Comparison of ENCODE assay signal across 14 cellular contexts in the genomic region with DNA sequence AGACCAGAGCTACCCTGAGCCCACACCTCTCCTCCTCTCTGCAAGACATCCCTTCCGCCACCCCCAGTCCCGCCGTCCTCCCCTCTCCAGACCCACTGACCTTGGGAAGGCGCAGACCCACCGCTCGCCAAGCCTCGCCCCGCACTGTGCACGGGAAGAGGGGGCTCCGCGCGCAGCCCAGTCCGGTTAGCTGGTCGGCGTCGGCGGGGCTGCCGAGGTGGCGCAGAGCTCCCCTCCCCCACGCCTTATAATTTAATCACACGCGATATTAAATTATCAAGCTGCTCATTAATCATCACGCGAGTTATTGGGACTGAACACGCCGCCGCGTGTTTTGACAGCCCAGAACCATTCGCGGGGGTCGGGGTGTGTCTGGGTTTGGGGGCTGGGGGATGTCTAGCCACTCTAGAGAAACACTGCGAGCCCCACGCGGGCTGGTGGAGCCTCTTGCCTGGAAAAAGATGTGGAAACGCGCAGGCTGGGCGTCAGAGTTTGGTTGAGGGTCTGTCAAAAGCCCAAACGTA. TPM values are rescaled to one million over a fixed set of nuclear protein-coding genes. Genes with fewer than 3 reads are reported as not detected.
A peak's percentile ranks its signal among the peaks of the same experiment; 100 is the strongest.
DNase-seq lines count a peak whose midpoint lies in the region; ATAC-seq and TF ChIP-seq lines count a peak whose summit lies in the region.
"Had no signal": no experiment of that assay in that cellular context is flagged by ENCODE, and none has a peak within 500 bp of the region (broad histone marks: within the 10 kb centered on the region; RNA-seq: fewer than 3 reads in every experiment).

A gene (minus strand): TSS at position 188 of the 524 bp plus-strand sequence.

- no peak within 1 kb of the TSS for H3K27ac ChIP-seq in GM23338 (ENCODE audit: low read depth)
- H3K27ac ChIP-seq in ectodermal cell (ENCODE audit: insufficient read depth, low read depth, low read length, poor library complexity, severe bottlenecking) = no peak within 1 kb of the TSS
- H3K27ac ChIP-seq: body of pancreas, SJCRH30 had no signal

- peak within 1 kb of the TSS; percentile 77 for H3K4me3 Mint-ChIP-seq in GM23338

- peaks cover 73% of the 10 kb centered on the region for H3K27me3 Mint-ChIP-seq in GM23338 (ENCODE audit: insufficient read depth, low read depth, poor library complexity)

- H3K4me3 ChIP-seq in BE2C (ENCODE audit: low read depth, low read length) (peak within 1 kb of the TSS; percentile 80), GM23338 (peak within 1 kb of the TSS; percentile 67), ectodermal cell (ENCODE audit: insufficient read depth, low read depth, low read length) (peak within 1 kb of the TSS; percentile 1), neuron (ENCODE audit: low read length) (no peak within 1 kb of the TSS)
- H3K4me3 ChIP-seq: body of pancreas, SJCRH30 had no signal

- WGBS in ectodermal cell, 2 experiments = 3% methylated on average over 38 of the region's 38 CpGs

- H3K27ac Mint-ChIP-seq in GM23338 = no peak within 1 kb of the TSS

- no peaks in the 10 kb centered on the region for H3K4me1 ChIP-seq in BE2C
- peaks cover 39% of the 10 kb centered on the region for H3K4me1 ChIP-seq in GM23338 (ENCODE audit: insufficient read depth)
- H3K4me1 ChIP-seq in ectodermal cell (ENCODE audit: control insufficient read depth, insufficient read depth, low read length) = peaks cover 21% of the 10 kb centered on the region
- H3K4me1 ChIP-seq in neuron (ENCODE audit: insufficient read depth, low read length) = peaks cover 16% of the 10 kb centered on the region
- H3K4me1 ChIP-seq: SJCRH30 had no signal

- no peaks in the 10 kb centered on the region for H4K20me1 ChIP-seq in GM23338 (replicated peaks; ENCODE audit: insufficient read depth)

- H3K9me3 ChIP-seq in BE2C (no peaks in the 10 kb centered on the region), ectodermal cell (ENCODE audit: control insufficient read depth, low read length) (no peaks in the 10 kb centered on the region), neuron (ENCODE audit: low read length) (no peaks in the 10 kb centered on the region)
- H3K9me3 ChIP-seq: body of pancreas, SJCRH30 had no signal

- TF ChIP-seq CTCF in BE2C (IDR thresholded peaks at IDR 0.05; ENCODE audit: low read depth, low read length) (no peak), GM23338 (conservative IDR thresholded peaks at IDR 0.05; ENCODE audit: low read depth in 2 of 2) (no peak)

- DNase-seq in BE2C (peak; percentile 39), GM23338 (ENCODE audit: low spot score) (peak; percentile 43), NCI-H2107 treated with DMSO at 0.1 percent for 48 hours (lab: John Stamatoyannopoulos, UW; ENCODE audit: unreplicated experiment) (no peak), HUDEP-2 (lab: John Stamatoyannopoulos, UW; ENCODE audit: unreplicated experiment in 76 of 76) (no peak), cerebellum (ENCODE audit: low spot score) (no peak)
- DNase-seq in activated effector memory CD4-positive, alpha-beta T cell treated with Interleukin-2 at 50 U/mL for 16 hours = no peak
- DNase-seq: activated T-cell treated with anti-CD3 and anti-CD28 coated beads, Interleukin-2, amount 50 U/mL, for 1 hour; body of pancreas; erythroblast; SJCRH30 had no signal

- H3K9me3 Mint-ChIP-seq in GM23338 = no peaks in the 10 kb centered on the region

- no peaks in the 10 kb centered on the region; the same call in 1 of the 2 replicates for H3K79me2 ChIP-seq in GM23338 (replicated peaks; ENCODE audit: insufficient read depth)

- H3K27me3 ChIP-seq in BE2C (peaks cover 17% of the 10 kb centered on the region), GM23338 (ENCODE audit: insufficient read depth) (peaks cover 80% of the 10 kb centered on the region), ectodermal cell (ENCODE audit: control insufficient read depth, insufficient read depth, low read length, poor library complexity, severe bottlenecking) (peaks cover 100% of the 10 kb centered on the region), neuron (ENCODE audit: insufficient read depth, low read length) (peaks cover 84% of the 10 kb centered on the region)
- H3K27me3 ChIP-seq: SJCRH30 had no signal

- peaks cover 30% of the 10 kb centered on the region for H3K4me1 Mint-ChIP-seq in GM23338

- H3K9me2 ChIP-seq in GM23338 (ENCODE audit: insufficient read depth) = no peaks in the 10 kb centered on the region

- ATAC-seq in GM23338 = peak; percentile 11
- ATAC-seq: body of pancreas had no signal

- no peaks in the 10 kb centered on the region; the same call in 2 of the 3 replicates for H3K36me3 Mint-ChIP-seq in GM23338 (ENCODE audit: low read depth)

- peak within 1 kb of the TSS; percentile 92 for H2AFZ ChIP-seq in GM23338
- peak within 1 kb of the TSS; percentile 48 for H2AFZ ChIP-seq in neuron (ENCODE audit: low read depth, low read length)

- peaks cover 10% of the 10 kb centered on the region for H3F3A ChIP-seq in GM23338 (replicated peaks; ENCODE audit: low read depth)

- H3K36me3 ChIP-seq in BE2C = no peaks in the 10 kb centered on the region
- no peaks in the 10 kb centered on the region for H3K36me3 ChIP-seq in GM23338 (ENCODE audit: insufficient read depth)
- H3K36me3 ChIP-seq in ectodermal cell (ENCODE audit: control insufficient read depth, insufficient read depth, low read length) = no peaks in the 10 kb centered on the region
- H3K36me3 ChIP-seq in neuron (ENCODE audit: insufficient read depth, low read length) = no peaks in the 10 kb centered on the region
- H3K36me3 ChIP-seq: SJCRH30 had no signal

- H3K4me2 ChIP-seq in GM23338 = peak within 1 kb of the TSS; percentile 90

TF ChIP-seq in GM23338, 12 proteins besides CTCF, POLR2A, EP300 and RAD21 (continues in another document):
- TF ChIP-seq, protein P1, sequence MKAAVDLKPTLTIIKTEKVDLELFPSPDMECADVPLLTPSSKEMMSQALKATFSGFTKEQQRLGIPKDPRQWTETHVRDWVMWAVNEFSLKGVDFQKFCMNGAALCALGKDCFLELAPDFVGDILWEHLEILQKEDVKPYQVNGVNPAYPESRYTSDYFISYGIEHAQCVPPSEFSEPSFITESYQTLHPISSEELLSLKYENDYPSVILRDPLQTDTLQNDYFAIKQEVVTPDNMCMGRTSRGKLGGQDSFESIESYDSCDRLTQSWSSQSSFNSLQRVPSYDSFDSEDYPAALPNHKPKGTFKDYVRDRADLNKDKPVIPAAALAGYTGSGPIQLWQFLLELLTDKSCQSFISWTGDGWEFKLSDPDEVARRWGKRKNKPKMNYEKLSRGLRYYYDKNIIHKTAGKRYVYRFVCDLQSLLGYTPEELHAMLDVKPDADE (IDR thresholded peaks at IDR 0.05) = no peak
- TF ChIP-seq NANOG (IDR thresholded peaks at IDR 0.05; ENCODE audit: borderline replicate concordance) = no peak
- TF ChIP-seq EZH2 (IDR thresholded peaks at IDR 0.05; ENCODE audit: low read depth, unreplicated experiment) = no peak
- no peak for TF ChIP-seq EZH2phosphoT487 (IDR thresholded peaks at IDR 0.05; ENCODE audit: unreplicated experiment)
- TF ChIP-seq ZNF331 (CRISPR knock-in tag; IDR thresholded peaks at IDR 0.05; ENCODE audit: low read depth) = no peak
- no peak for TF ChIP-seq STAT1 (IDR thresholded peaks at IDR 0.05; ENCODE audit: unreplicated experiment)

RNA-seq across cellular contexts. Expression of the gene that starts here (rescaled TPM):
- polyA plus RNA-seq in BE2C (2012; ENCODE audit: insufficient read depth, insufficient read length, low read depth) = 3.3 TPM
- 0.31 TPM in 1 of 2 replicates, not detected in the other for total RNA-seq in GM23338 (2014; rRNA removed; shearing (Covaris generic))
- 2.0 and 2.6 TPM in 2 replicates for polyA plus RNA-seq in GM23338 (2016; fragmentation: Nextera tagmentation; extraction: Ambion mirVana)
- not detected for polyA plus RNA-seq in ectodermal cell (2013, experiment 1 of 4)
- not detected for polyA plus RNA-seq in ectodermal cell (2013, experiment 2 of 4)
- not detected for polyA plus RNA-seq in ectodermal cell (2013, experiment 3 of 4)
- polyA plus RNA-seq in ectodermal cell (2013, experiment 4 of 4) = not detected
- total RNA-seq in cerebellum = 0.45 TPM
- total RNA-seq: body of pancreas, mononuclear cell, SJCRH30 had no signal
- polyA plus RNA-seq: thymus had no signal

Comparison
In these comparisons a context has a peak if more than half of its experiments do, and no peak if none do; other contexts are left out.
1. DNase-seq: peak in BE2C (single experiment) and GM23338 (single experiment); none in NCI-H2107 treated with DMSO at 0.1 percent for 48 hours (single experiment), HUDEP-2 (0 of 76), activated effector memory CD4-positive, alpha-beta T cell treated with Interleukin-2 at 50 U/mL for 16 hours (single experiment) and cerebellum (single experiment).